In the genomic region with DNA sequence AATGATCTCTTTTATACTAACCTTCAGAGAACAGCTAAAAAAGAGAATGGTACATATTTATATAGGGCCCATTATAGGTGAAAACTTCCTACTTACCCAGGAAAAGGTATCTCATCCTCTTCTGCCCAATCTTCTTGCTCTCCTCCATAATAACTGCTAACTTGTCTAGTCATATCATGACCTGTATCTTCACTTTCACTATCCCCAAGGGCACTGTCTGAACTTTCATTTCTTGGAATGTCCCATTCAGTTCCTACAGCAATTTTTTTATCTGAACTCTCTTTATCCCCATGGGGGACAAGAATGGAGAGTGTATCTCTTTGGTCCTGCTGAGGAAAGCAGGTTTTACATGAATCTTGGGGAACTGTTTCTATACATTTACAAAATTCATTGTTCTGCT, we compare ENCODE assay signal across 8 cellular contexts. TPM values are rescaled to one million over a fixed set of nuclear protein-coding genes. Genes with fewer than 3 reads are reported as not detected.
A peak's percentile ranks its signal among the peaks of the same experiment; 100 is the strongest.
DNase-seq lines count a peak whose midpoint lies in the region; ATAC-seq and TF ChIP-seq lines count a peak whose summit lies in the region.

No MANE protein-coding gene starts in this region.

- H3K9ac ChIP-seq in endodermal cell (ENCODE audit: extremely low read depth, low read length, poor library complexity, severe bottlenecking) (no peak overlapping the region), mesendoderm (ENCODE audit: low read length) (no peak overlapping the region)

- peaks cover 55% of the 10 kb centered on the region for H3K4me1 ChIP-seq in left ventricle myocardium inferior
- peaks cover 34 to 39% of the 10 kb centered on the region in 2 donors for H3K4me1 ChIP-seq in thyroid gland
- peaks cover 5% of the 10 kb centered on the region for H3K4me1 ChIP-seq in endodermal cell (ENCODE audit: control insufficient read depth, insufficient read depth, low read length)
- H3K4me1 ChIP-seq in mesendoderm (ENCODE audit: control insufficient read depth, low read depth, low read length), result peaks cover 2% of the 10 kb centered on the region

- no peak for TF ChIP-seq POLR2A in thyroid gland (IDR thresholded peaks at IDR 0.05)

- no peaks in the 10 kb centered on the region for H3K9me3 ChIP-seq in left ventricle myocardium inferior (replicated peaks)
- H3K9me3 ChIP-seq in thyroid gland, result no peaks in the 10 kb centered on the region
- no peaks in the 10 kb centered on the region for H3K9me3 ChIP-seq in endodermal cell (ENCODE audit: control insufficient read depth, low read length)

- TF ChIP-seq CTCF in left ventricle myocardium inferior (IDR thresholded peaks at IDR 0.05; ENCODE audit: borderline replicate concordance), result no peak
- TF ChIP-seq CTCF in thyroid gland (IDR thresholded peaks at IDR 0.05), result no peak
- TF ChIP-seq CTCF in endodermal cell (conservative IDR thresholded peaks at IDR 0.05), result no peak

- H3K4ac ChIP-seq in mesendoderm (ENCODE audit: low read depth, low read length), result no peak overlapping the region

- no peak overlapping the region for H2AK5ac ChIP-seq in mesendoderm (ENCODE audit: low read length)

- ATAC-seq in activated CD8-positive, alpha-beta memory T cell treated with anti-CD3 and anti-CD28 coated beads, Interleukin-2, amount 10 ng/mL, durations not matched to agents 7 days and 5 days, result peak; percentile 57

- no peak overlapping the region for H3K27ac Mint-ChIP-seq in activated CD8-positive, alpha-beta memory T cell treated with anti-CD3 and anti-CD28 coated beads, Interleukin-2, amount 10 ng/mL, durations not matched to agents 7 days and 5 days
- H3K27ac Mint-ChIP-seq in endodermal cell, result no peak overlapping the region

- no peaks in the 10 kb centered on the region for H3K27me3 Mint-ChIP-seq in activated CD8-positive, alpha-beta memory T cell treated with anti-CD3 and anti-CD28 coated beads, Interleukin-2, amount 10 ng/mL, durations not matched to agents 7 days and 5 days
- H3K27me3 Mint-ChIP-seq in endodermal cell (ENCODE audit: insufficient read depth), result no peaks in the 10 kb centered on the region

- no peak overlapping the region for H4K8ac ChIP-seq in mesendoderm (ENCODE audit: low read depth, low read length)

- peaks cover 33% of the 10 kb centered on the region for H3K4me1 Mint-ChIP-seq in activated CD8-positive, alpha-beta memory T cell treated with anti-CD3 and anti-CD28 coated beads, Interleukin-2, amount 10 ng/mL, durations not matched to agents 7 days and 5 days
- H3K4me1 Mint-ChIP-seq in endodermal cell, result peaks cover 6% of the 10 kb centered on the region

- H2BK15ac ChIP-seq in mesendoderm (replicated peaks; ENCODE audit: low read depth), result no peak overlapping the region

- intact Hi-C loops in left ventricle myocardium inferior (cut with micrococcal nuclease), result no loop called here
- intact Hi-C loops in thyroid gland (cut with DNase I), result no loop called here

- peak overlapping the region; percentile 81 for H3K27ac ChIP-seq in left ventricle myocardium inferior (replicated peaks)
- peak overlapping the region; percentile 62 to 92 (median 78) for H3K27ac ChIP-seq in thyroid gland
- H3K27ac ChIP-seq in endodermal cell (ENCODE audit: low read depth, low read length), result no peak overlapping the region
- H3K27ac ChIP-seq in mesendoderm (ENCODE audit: low read depth, low read length), result no peak overlapping the region

- no peaks in the 10 kb centered on the region for H3K79me2 ChIP-seq in mesendoderm (ENCODE audit: control insufficient read depth, insufficient read depth, low read length)

- CTCF ChIA-PET in activated CD8-positive, alpha-beta memory T cell treated with anti-CD3 and anti-CD28 coated beads, Interleukin-2, amount 10 ng/mL, durations not matched to agents 7 days and 5 days (lab: Charles Lee), result interaction anchor here (1.4 kb wide), 1 partner anchor 392 kb away, joined by 3 read pairs; no protein-coding TSS in a partner anchor

- H3K36me3 ChIP-seq in left ventricle myocardium inferior (peaks cover 48% of the 10 kb centered on the region), thyroid gland (peaks cover 0 to 23% of the 10 kb centered on the region in 2 donors), endodermal cell (ENCODE audit: control insufficient read depth, insufficient read depth, low read length) (peaks cover 61% of the 10 kb centered on the region), mesendoderm (ENCODE audit: control insufficient read depth, insufficient read depth, low read length) (no peaks in the 10 kb centered on the region)

- H2BK5ac ChIP-seq in mesendoderm (ENCODE audit: low read length), result no peak overlapping the region

- no peak overlapping the region for H2BK120ac ChIP-seq in mesendoderm (ENCODE audit: low read depth, low read length)

- H3K56ac ChIP-seq in mesendoderm (ENCODE audit: low read length), result no peak overlapping the region

- peaks cover 63% of the 10 kb centered on the region for H3K36me3 Mint-ChIP-seq in activated CD8-positive, alpha-beta memory T cell treated with anti-CD3 and anti-CD28 coated beads, Interleukin-2, amount 10 ng/mL, durations not matched to agents 7 days and 5 days
- peaks cover 46% of the 10 kb centered on the region for H3K36me3 Mint-ChIP-seq in endodermal cell (ENCODE audit: low read depth)

- no peak for DNase-seq in activated CD8-positive, alpha-beta memory T cell treated with anti-CD3 and anti-CD28 coated beads, Interleukin-2, amount 10 ng/mL, durations not matched to agents 7 days and 5 days
- DNase-seq in activated CD8-positive, alpha-beta memory T cell treated with anti-CD3 and anti-CD28 coated beads, Interleukin-2, amount 50 U/mL, for 48 hours, result no peak
- DNase-seq in OCI-M1 (lab: John Stamatoyannopoulos, UW) (peak; percentile 76), left ventricle myocardium inferior (no peak), thyroid gland (no peak), endodermal cell (no peak), mesendoderm (no peak), CD1c-positive myeloid dendritic cell (ENCODE audit: extremely low spot score) (no peak)

- H3K9me3 Mint-ChIP-seq in activated CD8-positive, alpha-beta memory T cell treated with anti-CD3 and anti-CD28 coated beads, Interleukin-2, amount 10 ng/mL, durations not matched to agents 7 days and 5 days (ENCODE audit: low read depth), result no peaks in the 10 kb centered on the region
- no peaks in the 10 kb centered on the region for H3K9me3 Mint-ChIP-seq in endodermal cell

- H3K27me3 ChIP-seq in left ventricle myocardium inferior (ENCODE audit: low read depth) (no peaks in the 10 kb centered on the region), thyroid gland (no peaks in the 10 kb centered on the region), endodermal cell (ENCODE audit: control insufficient read depth, insufficient read depth, low read length, poor library complexity, severe bottlenecking) (no peaks in the 10 kb centered on the region), mesendoderm (ENCODE audit: insufficient read depth, low read length, poor library complexity) (no peaks in the 10 kb centered on the region)

- no peak overlapping the region for H3K4me3 ChIP-seq in left ventricle myocardium inferior
- no peak overlapping the region for H3K4me3 ChIP-seq in thyroid gland (replicated peaks in 1 of 3)
- H3K4me3 ChIP-seq in endodermal cell (ENCODE audit: low read length), result no peak overlapping the region
- no peak overlapping the region for H3K4me3 ChIP-seq in mesendoderm (ENCODE audit: low read length)

- H3K4me2 ChIP-seq in mesendoderm (ENCODE audit: low read length), result no peak overlapping the region

- H3K4me3 Mint-ChIP-seq in activated CD8-positive, alpha-beta memory T cell treated with anti-CD3 and anti-CD28 coated beads, Interleukin-2, amount 10 ng/mL, durations not matched to agents 7 days and 5 days, result no peak overlapping the region
- H3K4me3 Mint-ChIP-seq in endodermal cell, result no peak overlapping the region

- no peak overlapping the region for H3K18ac ChIP-seq in mesendoderm (ENCODE audit: low read length)

- H3K23ac ChIP-seq in mesendoderm (ENCODE audit: low read length), result no peak overlapping the region

- no peaks in the 10 kb centered on the region for H3K79me1 ChIP-seq in mesendoderm (ENCODE audit: low read length)

- H4K5ac ChIP-seq in mesendoderm (ENCODE audit: low read length), result no peak overlapping the region

RNA-seq across cellular contexts. Expression of gene RAPGEF6, which starts 36.4 kb away (rescaled TPM):
- 10 to 100 TPM; 31.3 to 35.2 TPM for total RNA-seq in activated CD8-positive, alpha-beta memory T cell treated with anti-CD3 and anti-CD28 coated beads, Interleukin-2, amount 10 ng/mL, durations not matched to agents 7 days and 5 days
- total RNA-seq in left ventricle myocardium inferior, result 9.6 TPM
- total RNA-seq in thyroid gland, result 10 to 100 TPM; 20.2 to 36.4 (median 25.2) TPM
- total RNA-seq in endodermal cell, result 10 to 100 TPM; 19.2 to 24.0 TPM
- 17.4 TPM for polyA plus RNA-seq in endodermal cell (2013, experiment 1 of 2)
- 15.6 TPM for polyA plus RNA-seq in endodermal cell (2013, experiment 2 of 2)
- 5.9 TPM for polyA plus RNA-seq in mesendoderm (2013, experiment 1 of 2)
- polyA plus RNA-seq in mesendoderm (2013, experiment 2 of 2), result 5.8 TPM

Comparison
In these comparisons a context has a peak if more than half of its experiments do, and no peak if none do; other contexts are left out.
1. H3K27ac ChIP-seq: peak in left ventricle myocardium inferior (single experiment) and thyroid gland (3 of 3); none in endodermal cell (single experiment) and mesendoderm (single experiment).